20 cellular contexts compared by ENCODE assay signal in the genomic region with DNA sequence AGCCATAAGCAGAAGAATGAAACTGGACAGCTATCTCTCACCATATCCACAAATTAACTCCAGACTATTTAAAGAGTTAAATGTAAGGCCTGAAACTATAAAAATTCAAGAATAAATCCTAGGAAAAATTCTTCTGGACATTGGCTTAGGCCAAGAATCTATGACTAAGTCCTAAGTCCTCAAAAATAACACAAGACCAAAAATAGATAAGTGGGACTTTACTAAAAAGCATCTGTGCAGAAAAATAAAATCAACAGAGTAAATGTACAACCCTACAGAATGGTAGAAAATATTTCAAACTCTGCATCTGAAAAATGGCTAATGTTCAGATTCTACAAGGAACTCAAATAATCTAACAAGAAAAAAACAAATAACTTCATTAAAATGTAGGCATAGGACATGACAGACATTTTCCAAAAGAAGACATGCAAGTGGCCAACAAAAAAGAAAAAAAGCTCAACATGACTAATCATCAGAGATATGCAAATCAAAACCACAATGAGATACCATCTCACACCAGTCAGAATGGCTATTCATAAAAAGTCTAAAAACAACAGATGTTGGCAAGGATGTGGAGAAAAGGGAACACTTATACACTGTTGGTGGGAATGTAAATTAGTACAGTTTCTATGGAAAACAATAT.
DNase-seq lines count a peak whose midpoint lies in the region; ATAC-seq and TF ChIP-seq lines count a peak whose summit lies in the region.
"Had no signal": no experiment of that assay in that cellular context is flagged by ENCODE, and none has a peak within 500 bp of the region (broad histone marks: within the 10 kb centered on the region; RNA-seq: fewer than 3 reads in every experiment).

No MANE protein-coding gene starts in this region.

- TF ChIP-seq CTCF in thoracic aorta (IDR thresholded peaks at IDR 0.05) (no peak), HFFc6 (IDR thresholded peaks at IDR 0.05) (no peak)

- peaks cover 0 to 8% of the 10 kb centered on the region in 2 donors for H3K9me3 Mint-ChIP-seq in activated T-cell treated with anti-CD3 and anti-CD28 coated beads, Interleukin-2, amount 50 U/mL, for 72 hours
- no peaks in the 10 kb centered on the region for H3K9me3 Mint-ChIP-seq in activated T-helper 17 cell treated with anti-CD3 and anti-CD28 coated beads, Interleukin-2, amount 50 U/mL, for 72 hours
- H3K9me3 Mint-ChIP-seq in HFFc6 = peaks cover 41% of the 10 kb centered on the region

- H3K4me1 Mint-ChIP-seq in activated T-cell treated with anti-CD3 and anti-CD28 coated beads, Interleukin-2, amount 50 U/mL, for 72 hours (ENCODE audit: low read depth) = peaks cover 16% of the 10 kb centered on the region
- peaks cover 8% of the 10 kb centered on the region for H3K4me1 Mint-ChIP-seq in activated T-helper 17 cell treated with anti-CD3 and anti-CD28 coated beads, Interleukin-2, amount 50 U/mL, for 72 hours
- no peaks in the 10 kb centered on the region for H3K4me1 Mint-ChIP-seq in HFFc6 (ENCODE audit: low read depth)

- H3K36me3 Mint-ChIP-seq in activated T-cell treated with anti-CD3 and anti-CD28 coated beads, Interleukin-2, amount 50 U/mL, for 72 hours (ENCODE audit: insufficient read depth in 2 of 2) = no peaks in the 10 kb centered on the region
- no peaks in the 10 kb centered on the region for H3K36me3 Mint-ChIP-seq in activated T-helper 17 cell treated with anti-CD3 and anti-CD28 coated beads, Interleukin-2, amount 50 U/mL, for 72 hours (ENCODE audit: low read depth)
- no peaks in the 10 kb centered on the region for H3K36me3 Mint-ChIP-seq in HFFc6 (ENCODE audit: low read depth)
- H3K36me3 Mint-ChIP-seq: natural killer cell had no signal

- ATAC-seq in activated T-cell treated with anti-CD3 and anti-CD28 coated beads, Interleukin-2, amount 50 U/mL, for 72 hours (replicated peaks in 1 of 2) = no peak
- peak; percentile 18 for ATAC-seq in activated T-helper 17 cell treated with anti-CD3 and anti-CD28 coated beads, Interleukin-2, amount 50 U/mL, for 72 hours (replicated peaks)
- ATAC-seq in thoracic aorta (ENCODE audit: insufficient number of reproducible peaks, low FRiP score, low read depth) = no peak
- ATAC-seq in GM19455 (IDR thresholded peaks at IDR 0.05; ENCODE audit: unreplicated experiment) = no peak
- ATAC-seq: activated CD4-positive, CD25-positive, alpha-beta regulatory T cell treated with anti-CD3 and anti-CD28 coated beads, Interleukin-2, amount 50 U/mL, for 24 hours; effector memory CD8-positive, alpha-beta T cell; natural killer cell; pancreas; PC-3 had no signal

- no peaks in the 10 kb centered on the region for H3K36me3 ChIP-seq in thoracic aorta
- H3K36me3 ChIP-seq: pancreas had no signal

- no peaks in the 10 kb centered on the region for H3K27me3 ChIP-seq in thoracic aorta (replicated peaks; ENCODE audit: insufficient read depth)
- H3K27me3 ChIP-seq: pancreas had no signal

- DNase-seq in activated T-cell treated with anti-CD3 and anti-CD28 coated beads, Interleukin-2, amount 50 U/mL, for 72 hours = no peak
- DNase-seq in activated T-cell treated with anti-CD3 and anti-CD28 coated beads for 4 hours = no peak
- DNase-seq in fibroblast of peridontal ligament (ENCODE audit: extremely low read depth) = peak; percentile 66
- no peak for DNase-seq in thoracic aorta (ENCODE audit: low spot score)
- no peak for DNase-seq in HFFc6
- DNase-seq in GM19238 (ENCODE audit: insufficient read length, low spot score) = no peak
- DNase-seq: activated effector memory CD4-positive, alpha-beta T cell treated with Interleukin-2 at 50 U/mL for 16 hours; DMS53; effector memory CD8-positive, alpha-beta T cell; hypothalamus; natural killer cell; NCI-H187; NCI-H345; pancreas; PC-3; stimulated activated CD4-positive, alpha-beta T cell treated with anti-CD3 and anti-CD28 coated beads, Interleukin-2, amount 100 ng/mL, for 24 hours; T1000 had no signal

- H3K4me1 ChIP-seq in thoracic aorta (ENCODE audit: control insufficient read depth in 1 of 2, low read depth in 2 of 2) = peaks cover 4 to 13% of the 10 kb centered on the region in 2 donors
- H3K4me1 ChIP-seq: pancreas had no signal

- no peak overlapping the region for H3K4me3 ChIP-seq in thoracic aorta
- H3K4me3 ChIP-seq: pancreas had no signal

- peaks cover 9% of the 10 kb centered on the region for H3K27me3 Mint-ChIP-seq in activated T-cell treated with anti-CD3 and anti-CD28 coated beads, Interleukin-2, amount 50 U/mL, for 72 hours (ENCODE audit: low read depth)
- H3K27me3 Mint-ChIP-seq in activated T-helper 17 cell treated with anti-CD3 and anti-CD28 coated beads, Interleukin-2, amount 50 U/mL, for 72 hours = no peaks in the 10 kb centered on the region
- no peaks in the 10 kb centered on the region for H3K27me3 Mint-ChIP-seq in HFFc6 (ENCODE audit: insufficient read depth)
- H3K27me3 Mint-ChIP-seq: effector memory CD8-positive, alpha-beta T cell had no signal

- no peaks in the 10 kb centered on the region for H3K9me3 ChIP-seq in thoracic aorta
- H3K9me3 ChIP-seq: pancreas had no signal

- H3K27ac Mint-ChIP-seq in activated T-cell treated with anti-CD3 and anti-CD28 coated beads, Interleukin-2, amount 50 U/mL, for 72 hours = peak overlapping the region; percentile 19
- no peak overlapping the region for H3K27ac Mint-ChIP-seq in activated T-helper 17 cell treated with anti-CD3 and anti-CD28 coated beads, Interleukin-2, amount 50 U/mL, for 72 hours
- no peak overlapping the region for H3K27ac Mint-ChIP-seq in HFFc6
- H3K27ac Mint-ChIP-seq: effector memory CD8-positive, alpha-beta T cell; natural killer cell had no signal

- H3K4me3 Mint-ChIP-seq in activated T-cell treated with anti-CD3 and anti-CD28 coated beads, Interleukin-2, amount 50 U/mL, for 72 hours = no peak overlapping the region
- no peak overlapping the region for H3K4me3 Mint-ChIP-seq in activated T-helper 17 cell treated with anti-CD3 and anti-CD28 coated beads, Interleukin-2, amount 50 U/mL, for 72 hours
- no peak overlapping the region for H3K4me3 Mint-ChIP-seq in HFFc6
- H3K4me3 Mint-ChIP-seq: effector memory CD8-positive, alpha-beta T cell; natural killer cell had no signal

- H3K27ac ChIP-seq in thoracic aorta = peak overlapping the region; percentile 51 to 55
- H3K27ac ChIP-seq: pancreas had no signal
